Comparison of ENCODE assay signal across 8 cellular contexts in genomic region chr9:128419061-128419925, GRCh38. TPM values are rescaled to one million over a fixed set of nuclear protein-coding genes. Genes with fewer than 3 reads are reported as not detected.
DNase-seq lines count a peak whose midpoint lies in the region; ATAC-seq and TF ChIP-seq lines count a peak whose summit lies in the region.

No MANE protein-coding gene starts in this region.

- H3K9me3 ChIP-seq in OCI-LY3 (ENCODE audit: insufficient read depth, low read length) (no peaks in the 10 kb centered on the region), ectodermal cell (ENCODE audit: control insufficient read depth, low read length) (no peaks in the 10 kb centered on the region)

- peaks cover 17% of the 10 kb centered on the region for H3K4me1 Mint-ChIP-seq in progenitor cell of endocrine pancreas (ENCODE audit: low read depth)

- H3K4me1 ChIP-seq in OCI-LY3 (ENCODE audit: low read length) (peaks cover 25% of the 10 kb centered on the region), ectodermal cell (ENCODE audit: control insufficient read depth, insufficient read depth, low read length) (peaks cover 10% of the 10 kb centered on the region)

- peak overlapping the region; percentile 100 for H3K4me2 ChIP-seq in OCI-LY3 (ENCODE audit: low read length)

- H3K36me3 ChIP-seq in OCI-LY3 (replicated peaks; ENCODE audit: low read depth, low read length) (no peaks in the 10 kb centered on the region), ectodermal cell (ENCODE audit: control insufficient read depth, insufficient read depth, low read length) (no peaks in the 10 kb centered on the region)

- H3K4me3 Mint-ChIP-seq in progenitor cell of endocrine pancreas (ENCODE audit: low read depth), result peak overlapping the region; percentile 67

- peak overlapping the region; percentile 96 for H2AFZ ChIP-seq in OCI-LY3 (ENCODE audit: low read depth, low read length)

- H4K20me1 ChIP-seq in OCI-LY3 (ENCODE audit: insufficient read depth, low read length), result no peaks in the 10 kb centered on the region

- peak overlapping the region; percentile 75; the same call in 1 of the 2 replicates for H3K9ac ChIP-seq in OCI-LY3 (ENCODE audit: low read length)

- H3K27ac Mint-ChIP-seq in progenitor cell of endocrine pancreas, result no peak overlapping the region

- H3K27ac ChIP-seq in OCI-LY3 (ENCODE audit: low read length) (no peak overlapping the region), ectodermal cell (ENCODE audit: insufficient read depth, low read depth, low read length, poor library complexity, severe bottlenecking) (no peak overlapping the region)

- no peak for TF ChIP-seq CTCF in OCI-LY3 (IDR thresholded peaks at IDR 0.05; ENCODE audit: low read depth, low read length)
- TF ChIP-seq CTCF in progenitor cell of endocrine pancreas (IDR thresholded peaks at IDR 0.05; ENCODE audit: unreplicated experiment), result no peak

- ATAC-seq in GM18861 (IDR thresholded peaks at IDR 0.05; ENCODE audit: unreplicated experiment), result no peak
- ATAC-seq in HG02642 (IDR thresholded peaks at IDR 0.05; ENCODE audit: poor library complexity, unreplicated experiment), result no peak

- no peaks in the 10 kb centered on the region for H3K79me2 ChIP-seq in OCI-LY3 (ENCODE audit: low read length)

- no peaks in the 10 kb centered on the region for H3K9me3 Mint-ChIP-seq in progenitor cell of endocrine pancreas (ENCODE audit: low read depth)

- H3K27me3 Mint-ChIP-seq in progenitor cell of endocrine pancreas, result peaks cover 22% of the 10 kb centered on the region

- no peaks in the 10 kb centered on the region for H3K36me3 Mint-ChIP-seq in progenitor cell of endocrine pancreas (ENCODE audit: insufficient read depth)

- H3K27me3 ChIP-seq in OCI-LY3 (ENCODE audit: low read depth, low read length) (peaks cover 20% of the 10 kb centered on the region), ectodermal cell (ENCODE audit: control insufficient read depth, insufficient read depth, low read length, poor library complexity, severe bottlenecking) (peaks cover 48% of the 10 kb centered on the region)

- WGBS in ectodermal cell, 2 experiments, result 25% methylated on average over 28 of the region's 28 CpGs

- H3K4me3 ChIP-seq in OCI-LY3 (ENCODE audit: low read length), result peak overlapping the region; percentile 95
- H3K4me3 ChIP-seq in ectodermal cell (ENCODE audit: insufficient read depth, low read depth, low read length), result peak overlapping the region; percentile 16

- DNase-seq in NCI-H82 (lab: John Stamatoyannopoulos, UW) (peak; percentile 54), NCI-H82 treated with DMSO at 0.1 percent for 48 hours (lab: John Stamatoyannopoulos, UW; ENCODE audit: unreplicated experiment) (no peak), progenitor cell of endocrine pancreas (ENCODE audit: low spot score, unreplicated experiment) (no peak), cerebellar nuclear complex (lab: John Stamatoyannopoulos, UW) (no peak)

RNA-seq across cellular contexts. Expression of gene CERCAM, which starts 1.4 kb away (rescaled TPM):
- polyA plus RNA-seq in ectodermal cell (2013, experiment 1 of 4), result 20.3 TPM
- polyA plus RNA-seq in ectodermal cell (2013, experiment 2 of 4), result 12.5 TPM
- 19.1 TPM for polyA plus RNA-seq in ectodermal cell (2013, experiment 3 of 4)
- polyA plus RNA-seq in ectodermal cell (2013, experiment 4 of 4), result 19.2 TPM
- total RNA-seq in progenitor cell of endocrine pancreas, result 19.6 and 25.6 TPM in 2 replicates

RNA-seq across cellular contexts. Expression of gene ODF2, which starts 36.5 kb away (rescaled TPM):
- 54.4 TPM for polyA plus RNA-seq in ectodermal cell (2013, experiment 1 of 4)
- 50.4 TPM for polyA plus RNA-seq in ectodermal cell (2013, experiment 2 of 4)
- 45.1 TPM for polyA plus RNA-seq in ectodermal cell (2013, experiment 3 of 4)
- 45.7 TPM for polyA plus RNA-seq in ectodermal cell (2013, experiment 4 of 4)
- total RNA-seq in progenitor cell of endocrine pancreas, result 38.6 and 45.0 TPM in 2 replicates

RNA-seq across cellular contexts. Expression of gene URM1, which starts 48.1 kb away (rescaled TPM):
- polyA plus RNA-seq in ectodermal cell (2013, experiment 1 of 4), result 69.7 TPM
- polyA plus RNA-seq in ectodermal cell (2013, experiment 2 of 4), result 61.6 TPM
- 43.7 TPM for polyA plus RNA-seq in ectodermal cell (2013, experiment 3 of 4)
- polyA plus RNA-seq in ectodermal cell (2013, experiment 4 of 4), result 47.7 TPM
- 54.4 and 60.9 TPM in 2 replicates for total RNA-seq in progenitor cell of endocrine pancreas
